1 cellular context compared by ENCODE assay signal in the genomic region with DNA sequence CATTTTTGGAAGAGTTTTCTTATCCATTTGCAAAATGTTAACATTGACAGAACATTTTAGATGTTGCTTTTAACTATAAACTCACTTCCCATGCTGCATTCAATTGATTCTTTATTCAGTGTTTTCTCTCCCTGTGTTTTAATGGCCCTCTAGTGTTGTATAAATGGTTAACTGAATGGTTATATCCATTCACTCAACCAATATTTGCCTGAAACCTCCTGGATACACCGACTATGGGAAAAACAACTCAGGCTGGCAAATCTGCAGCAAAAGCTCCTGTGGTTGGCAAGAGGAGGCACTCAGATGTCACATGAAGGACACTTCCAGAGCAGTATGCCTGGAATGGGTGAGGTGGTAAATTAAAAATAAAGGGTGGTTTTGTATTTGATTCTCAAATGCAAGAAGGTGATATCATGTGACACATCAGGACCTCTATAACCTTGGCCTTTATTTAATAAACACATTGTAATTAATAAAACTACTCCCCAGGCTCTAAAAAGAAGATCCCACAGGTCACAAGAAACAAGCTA.
TF ChIP-seq lines count a peak whose summit lies in the region.

No MANE protein-coding gene starts in this region.

TF ChIP-seq in K562, 482 proteins besides CTCF, POLR2A, EP300 and RAD21 (continued from another document):
- TF ChIP-seq TFE3 (CRISPR knock-in tag; IDR thresholded peaks at IDR 0.05) (peak; percentile 48), RB1 (IDR thresholded peaks at IDR 0.05; ENCODE audit: low read depth) (no peak), PHF21A (IDR thresholded peaks at IDR 0.05; ENCODE audit: borderline replicate concordance, low read depth) (no peak)
